In genomic region chr20:408843-409696, GRCh38 we compare ENCODE assay signal across 1 cellular context.
A peak's percentile ranks its signal among the peaks of the same experiment; 100 is the strongest.
TF ChIP-seq lines count a peak whose summit lies in the region.

No MANE protein-coding gene starts in this region.

TF ChIP-seq in HepG2, 621 proteins besides CTCF, POLR2A, EP300 and RAD21 (continued from another document and continues in another):
- no peak; the same call in 1 of the 2 replicates for TF ChIP-seq ZBTB44 (CRISPR knock-in tag; IDR thresholded peaks at IDR 0.05)
- TF ChIP-seq ZBTB42 (CRISPR knock-in tag; IDR thresholded peaks at IDR 0.05), result no peak
- no peak for TF ChIP-seq ZNF407 (CRISPR knock-in tag; IDR thresholded peaks at IDR 0.05; ENCODE audit: not compliant biosample characterization)
- no peak for TF ChIP-seq ATM (IDR thresholded peaks at IDR 0.05; ENCODE audit: borderline replicate concordance)
- TF ChIP-seq RBM22 (optimal IDR thresholded peaks at IDR 0.05; ENCODE audit: low read length), result peak; percentile 70
- no peak for TF ChIP-seq ZBTB1 (CRISPR knock-in tag; IDR thresholded peaks at IDR 0.05; ENCODE audit: borderline replicate concordance)
- 0 out of 2 replicates have a peak, but pooled peaks have one; percentile 47 for TF ChIP-seq ZZZ3 (CRISPR knock-in tag; IDR thresholded peaks at IDR 0.05; ENCODE audit: borderline replicate concordance)
- TF ChIP-seq TRIM22 (IDR thresholded peaks at IDR 0.05), result no peak
- peak; percentile 36; the same call in 1 of the 2 replicates for TF ChIP-seq SIX1 (CRISPR knock-in tag; IDR thresholded peaks at IDR 0.05; ENCODE audit: borderline replicate concordance)
- TF ChIP-seq MLXIP (CRISPR knock-in tag; IDR thresholded peaks at IDR 0.05; ENCODE audit: borderline replicate concordance), result 0 out of 2 replicates have a peak, but pooled peaks have one; percentile 30
- TF ChIP-seq CEBPZ (IDR thresholded peaks at IDR 0.05; ENCODE audit: low read length), result no peak
- peak; percentile 51; the same call in 1 of the 2 replicates for TF ChIP-seq ZNF572 (CRISPR knock-in tag; IDR thresholded peaks at IDR 0.05)
- TF ChIP-seq HOXD1 (CRISPR knock-in tag; IDR thresholded peaks at IDR 0.05), result peak; percentile 12; the same call in 1 of the 2 replicates
- TF ChIP-seq ZNF772 (CRISPR knock-in tag; IDR thresholded peaks at IDR 0.05), result no peak
- TF ChIP-seq ZNF142 (CRISPR knock-in tag; IDR thresholded peaks at IDR 0.05), result peak; percentile 8; the same call in 1 of the 2 replicates
- TF ChIP-seq YEATS2 (CRISPR knock-in tag; IDR thresholded peaks at IDR 0.05; ENCODE audit: borderline replicate concordance), result no peak; the same call in 1 of the 2 replicates
- TF ChIP-seq SP140L (CRISPR knock-in tag; IDR thresholded peaks at IDR 0.05; ENCODE audit: borderline replicate concordance), result no peak
- 0 out of 2 replicates have a peak, but pooled peaks have one; percentile 71 for TF ChIP-seq ZNF776 (CRISPR knock-in tag; IDR thresholded peaks at IDR 0.05)
- no peak for TF ChIP-seq SKIL (CRISPR knock-in tag; IDR thresholded peaks at IDR 0.05; ENCODE audit: borderline replicate concordance)
- TF ChIP-seq MBNL3 (CRISPR knock-in tag; conservative IDR thresholded peaks at IDR 0.05), result no peak
- TF ChIP-seq ZNF720 (CRISPR knock-in tag; IDR thresholded peaks at IDR 0.05), result 0 out of 2 replicates have a peak, but pooled peaks have one; percentile 2
- no peak for TF ChIP-seq GABPA (IDR thresholded peaks at IDR 0.05; ENCODE audit: low read depth, low read length)
- peak; percentile 27; the same call in 1 of the 2 replicates for TF ChIP-seq GABPA (CRISPR knock-in tag; IDR thresholded peaks at IDR 0.05; ENCODE audit: low read depth)
